9 cellular contexts compared by ENCODE assay signal in genomic region chr5:72109051-72109411, GRCh38. TPM values are rescaled to one million over a fixed set of nuclear protein-coding genes. Genes with fewer than 3 reads are reported as not detected.
DNase-seq lines count a peak whose midpoint lies in the region; ATAC-seq, FAIRE-seq and TF ChIP-seq lines count a peak whose summit lies in the region.
"Had no signal": no experiment of that assay in that cellular context is flagged by ENCODE, and none has a peak within 500 bp of the region (broad histone marks: within the 10 kb centered on the region; RNA-seq: fewer than 3 reads in every experiment).

No MANE protein-coding gene starts in this region.

- H3K36me3 Mint-ChIP-seq in naive thymus-derived CD4-positive, alpha-beta T cell = no peaks in the 10 kb centered on the region

- H3K27ac ChIP-seq in A673 (ENCODE audit: low read depth, low read length, poor library complexity, severe bottlenecking) = peak overlapping the region; percentile 80
- H3K27ac ChIP-seq in KMS-11 = no peak overlapping the region
- peak overlapping the region; percentile 94 to 98 for H3K27ac ChIP-seq in coronary artery
- no peak overlapping the region for H3K27ac ChIP-seq in naive thymus-derived CD4-positive, alpha-beta T cell (ENCODE audit: low read depth, low read length)

- intact Hi-C loops in A673 (cut with micrococcal nuclease; ENCODE audit: unreplicated experiment) = loop anchor here (10.0 kb wide), 1 partner anchor 324 kb away; no protein-coding TSS in a partner anchor
- intact Hi-C loops in naive thymus-derived CD4-positive, alpha-beta T cell (cut with micrococcal nuclease) = no loop called here

- BruUV-seq in A673 (replicated peaks; lab: Mats Ljungman, UMichigan) = TSS peak; percentile 26

- DNase-seq in A673 (ENCODE audit: low spot score) (no peak), coronary artery (ENCODE audit: low spot score) (no peak), GM19239 (ENCODE audit: insufficient read length, low spot score) (no peak)
- DNase-seq in naive thymus-derived CD4-positive, alpha-beta T cell = no peak
- DNase-seq: GOT3 had no signal

- CTCF ChIA-PET in A673 (lab: Charles Lee) = no interaction called here
- CTCF ChIA-PET in naive thymus-derived CD4-positive, alpha-beta T cell (lab: Charles Lee) = no interaction called here

- no peak for TF ChIP-seq POLR2A in GM18505 (IDR thresholded peaks at IDR 0.05; ENCODE audit: borderline replicate concordance, extremely low read depth, insufficient read depth, insufficient read length)

- H3K36me3 ChIP-seq in A673 (ENCODE audit: insufficient read depth, low read length, poor library complexity, severe bottlenecking) = no peaks in the 10 kb centered on the region
- H3K36me3 ChIP-seq in KMS-11 (ENCODE audit: insufficient read depth) = no peaks in the 10 kb centered on the region
- no peaks in the 10 kb centered on the region for H3K36me3 ChIP-seq in naive thymus-derived CD4-positive, alpha-beta T cell (ENCODE audit: control insufficient read depth in 2 of 3, insufficient read depth in 3 of 3, low read length in 3 of 3)

- peaks cover 58 to 82% (median 65%) of the 10 kb centered on the region in 5 donors for H3K27me3 Mint-ChIP-seq in naive thymus-derived CD4-positive, alpha-beta T cell

- no peak for FAIRE-seq in GM19239 (lab: Jason Lieb, UNC)

- H3K4me3 Mint-ChIP-seq in naive thymus-derived CD4-positive, alpha-beta T cell = peak overlapping the region; percentile 13 to 70 (median 40)

- H3K4me3 ChIP-seq in A673 (ENCODE audit: low read depth, low read length, poor library complexity, severe bottlenecking) = peak overlapping the region; percentile 87
- H3K4me3 ChIP-seq in KMS-11 (IDR thresholded peaks at IDR 0.05; ENCODE audit: insufficient read depth, low read depth, low read length) = no peak overlapping the region
- H3K4me3 ChIP-seq in coronary artery = peak overlapping the region; percentile 96
- no peak overlapping the region for H3K4me3 ChIP-seq in naive thymus-derived CD4-positive, alpha-beta T cell (ENCODE audit: low read length)

- H3K27me3 ChIP-seq in A673 (replicated peaks; ENCODE audit: insufficient read depth, low read depth, low read length, poor library complexity) (no peaks in the 10 kb centered on the region), KMS-11 (ENCODE audit: insufficient read depth, low read depth) (no peaks in the 10 kb centered on the region)
- H3K27me3 ChIP-seq in naive thymus-derived CD4-positive, alpha-beta T cell (ENCODE audit: control insufficient read depth in 2 of 2, insufficient read depth in 2 of 2, low read length in 2 of 2) = peaks cover 0 to 3% of the 10 kb centered on the region in 2 donors

- no peak overlapping the region for H3K27ac Mint-ChIP-seq in naive thymus-derived CD4-positive, alpha-beta T cell

- H3K4me1 ChIP-seq in A673 (ENCODE audit: insufficient read depth, low read length, poor library complexity, severe bottlenecking) = peaks cover 49% of the 10 kb centered on the region
- peaks cover 7% of the 10 kb centered on the region for H3K4me1 ChIP-seq in KMS-11 (ENCODE audit: low read depth, poor library complexity, severe bottlenecking)
- no peaks in the 10 kb centered on the region for H3K4me1 ChIP-seq in naive thymus-derived CD4-positive, alpha-beta T cell (ENCODE audit: control insufficient read depth in 2 of 2, insufficient read depth in 2 of 2, low read length in 2 of 2)

- H3K79me2 ChIP-seq in KMS-11 (ENCODE audit: insufficient read depth, low read depth) = no peaks in the 10 kb centered on the region

- H3K9me3 Mint-ChIP-seq in naive thymus-derived CD4-positive, alpha-beta T cell = no peaks in the 10 kb centered on the region

- no peaks in the 10 kb centered on the region for H4K20me1 ChIP-seq in KMS-11 (ENCODE audit: insufficient read depth)

- H3K9ac ChIP-seq in KMS-11 = peak overlapping the region; percentile 65; the same call in 1 of the 2 replicates

- peaks cover 3 to 16% (median 10%) of the 10 kb centered on the region in 7 donors for H3K4me1 Mint-ChIP-seq in naive thymus-derived CD4-positive, alpha-beta T cell

- H3K9me3 ChIP-seq in A673 (ENCODE audit: low read depth, low read length, poor library complexity, severe bottlenecking) = no peaks in the 10 kb centered on the region
- H3K9me3 ChIP-seq in naive thymus-derived CD4-positive, alpha-beta T cell (ENCODE audit: control insufficient read depth in 2 of 3, low read length in 3 of 3) = no peaks in the 10 kb centered on the region

- no peak for TF ChIP-seq CTCF in A673 (conservative IDR thresholded peaks at IDR 0.05; ENCODE audit: low read depth, low read length)
- no peak for TF ChIP-seq CTCF in KMS-11 (conservative IDR thresholded peaks at IDR 0.05; ENCODE audit: low read depth, low read length)
- no peak for TF ChIP-seq CTCF in coronary artery (IDR thresholded peaks at IDR 0.05)

- peak overlapping the region; percentile 30 for H3K4me2 ChIP-seq in KMS-11

- ATAC-seq in naive thymus-derived CD4-positive, alpha-beta T cell = no peak
- no peak for ATAC-seq in HG03378 (IDR thresholded peaks at IDR 0.05; ENCODE audit: unreplicated experiment)
- no peak for ATAC-seq in activated CD4-positive, CD25-positive, alpha-beta regulatory T cell treated with anti-CD3 and anti-CD28 coated beads, Interleukin-2, amount 50 U/mL, for 24 hours
- ATAC-seq in GM18505 (IDR thresholded peaks at IDR 0.05; ENCODE audit: unreplicated experiment) = no peak

- peak overlapping the region; percentile 71 for H2AFZ ChIP-seq in KMS-11 (ENCODE audit: low read depth)

- POLR2A ChIA-PET in A673 (lab: Charles Lee; ENCODE audit: low non-redundant PET) = no interaction called here
- POLR2A ChIA-PET in naive thymus-derived CD4-positive, alpha-beta T cell (lab: Charles Lee) = no interaction called here

RNA-seq across cellular contexts. Expression of gene MAP1B, which starts 1.8 kb away (rescaled TPM):
- 134 and 135 TPM in 2 replicates for total RNA-seq in A673 (2021)
- total RNA-seq in naive thymus-derived CD4-positive, alpha-beta T cell = under 1 TPM in 1 of 5 experiments, not detected in 4; 0.10 TPM
- polyA plus RNA-seq in naive thymus-derived CD4-positive, alpha-beta T cell = under 1 TPM; 0.06 to 0.21 TPM

Comparison
In these comparisons a context has a peak if more than half of its experiments do, and no peak if none do; other contexts are left out.
1. H3K27ac ChIP-seq: peak in A673 (single experiment) and coronary artery (2 of 2); none in KMS-11 (single experiment) and naive thymus-derived CD4-positive, alpha-beta T cell (single experiment).
2. H3K4me3 ChIP-seq: peak in A673 (single experiment) and coronary artery (single experiment); none in KMS-11 (single experiment) and naive thymus-derived CD4-positive, alpha-beta T cell (single experiment).
3. RNA of gene MAP1B, which starts 1.8 kb away (total RNA-seq): 134 to 135 TPM in A673; 0.10 TPM in naive thymus-derived CD4-positive, alpha-beta T cell; every median in the first group is over 100 times any median in the second.